In genomic region chr17:46943218-46943510, GRCh38 we compare ENCODE assay signal across 13 cellular contexts. TPM values are rescaled to one million over a fixed set of nuclear protein-coding genes. Genes with fewer than 3 reads are reported as not detected.
DNase-seq lines count a peak whose midpoint lies in the region; ATAC-seq and TF ChIP-seq lines count a peak whose summit lies in the region.
"Had no signal": no experiment of that assay in that cellular context is flagged by ENCODE, and none has a peak within 500 bp of the region (broad histone marks: within the 10 kb centered on the region; RNA-seq: fewer than 3 reads in every experiment).

No MANE protein-coding gene starts in this region.

- H2AFZ ChIP-seq in GM23338 (no peak overlapping the region), Karpas-422 (ENCODE audit: low read length) (no peak overlapping the region)
- H2AFZ ChIP-seq: parathyroid adenoma had no signal

- H3K4me1 Mint-ChIP-seq in GM23338 = peaks cover 35% of the 10 kb centered on the region
- H3K4me1 Mint-ChIP-seq in central memory CD8-positive, alpha-beta T cell = peaks cover 18% of the 10 kb centered on the region
- peaks cover 17 to 37% (median 32%) of the 10 kb centered on the region in 4 donors for H3K4me1 Mint-ChIP-seq in naive thymus-derived CD8-positive, alpha-beta T cell

- peaks cover 0 to 71% (median 50%) of the 10 kb centered on the region in 11 experiments; a peak in 17 of 22 replicates for H4K20me1 ChIP-seq in BLaER1 treated with 17β-estradiol and CSF1 and Interleukin-3, amounts not matched to agents 10 nM and 100 nM
- H4K20me1 ChIP-seq in GM23338 (replicated peaks; ENCODE audit: insufficient read depth) (0 out of 2 replicates have a peak, but pooled peaks cover 3% of the 10 kb centered on the region), Karpas-422 (ENCODE audit: insufficient read depth, low read depth, low read length) (peaks cover 9% of the 10 kb centered on the region; the same call in 1 of the 2 replicates)

- H3F3A ChIP-seq in GM23338 (replicated peaks; ENCODE audit: low read depth) = peaks cover 6% of the 10 kb centered on the region; the same call in 1 of the 2 replicates

- peak overlapping the region; percentile 37 to 67 (median 61) for H3K4me2 ChIP-seq in BLaER1 treated with 17β-estradiol and CSF1 and Interleukin-3, amounts not matched to agents 10 nM and 100 nM
- H3K4me2 ChIP-seq in GM23338 = peak overlapping the region; percentile 71
- no peak overlapping the region for H3K4me2 ChIP-seq in Karpas-422 (ENCODE audit: low read depth, low read length, poor library complexity, severe bottlenecking)

- no peak; the same call in 2 of the 3 replicates for ATAC-seq in GM23338
- ATAC-seq in central memory CD8-positive, alpha-beta T cell (replicated peaks; ENCODE audit: extremely low read depth, poor library complexity, severe bottlenecking) = no peak
- peak in 1 of 2 donors; percentile 9 for ATAC-seq in naive thymus-derived CD8-positive, alpha-beta T cell

- POLR2A ChIA-PET in naive thymus-derived CD8-positive, alpha-beta T cell (lab: Charles Lee) = no interaction called here

- DNase-seq in GM23338 (ENCODE audit: low spot score) (no peak), Karpas-422 (no peak), cerebellar nuclear complex (lab: John Stamatoyannopoulos, UW) (no peak), MG63 (no peak)
- no peak for DNase-seq in central memory CD8-positive, alpha-beta T cell (ENCODE audit: low spot score in 2 of 2)
- no peak for DNase-seq in naive thymus-derived CD8-positive, alpha-beta T cell
- DNase-seq in stimulated activated CD4-positive, alpha-beta T cell treated with anti-CD3 and anti-CD28 coated beads, Interleukin-15, amount 100 ng/mL, for 24 hours = no peak

- no peak for TF ChIP-seq CTCF in GM23338 (conservative IDR thresholded peaks at IDR 0.05; ENCODE audit: low read depth in 2 of 2)

- peak overlapping the region in 1 of 11 experiments; percentile 21; a peak in 1 of 22 replicates for H3K9ac ChIP-seq in BLaER1 treated with 17β-estradiol and CSF1 and Interleukin-3, amounts not matched to agents 10 nM and 100 nM
- H3K9ac ChIP-seq in Karpas-422 (ENCODE audit: low read length) = no peak overlapping the region
- H3K9ac ChIP-seq: parathyroid adenoma had no signal

- peaks cover 16% of the 10 kb centered on the region for H3K36me3 Mint-ChIP-seq in GM23338 (ENCODE audit: low read depth)
- H3K36me3 Mint-ChIP-seq in central memory CD8-positive, alpha-beta T cell (ENCODE audit: insufficient read depth) = peaks cover 20% of the 10 kb centered on the region
- H3K36me3 Mint-ChIP-seq in naive thymus-derived CD8-positive, alpha-beta T cell = peaks cover 0 to 21% (median 2%) of the 10 kb centered on the region in 3 donors

- no peaks in the 10 kb centered on the region for H3K27me3 ChIP-seq in BLaER1 treated with 17β-estradiol and CSF1 and Interleukin-3, amounts not matched to agents 10 nM and 100 nM
- H3K27me3 ChIP-seq in GM23338 (ENCODE audit: insufficient read depth) = no peaks in the 10 kb centered on the region
- H3K27me3 ChIP-seq in Karpas-422 (ENCODE audit: low read length) = no peaks in the 10 kb centered on the region
- H3K27me3 ChIP-seq in MG63 = no peaks in the 10 kb centered on the region

- peaks cover 15% of the 10 kb centered on the region for H3K27me3 Mint-ChIP-seq in GM23338 (ENCODE audit: insufficient read depth, low read depth, poor library complexity)
- no peaks in the 10 kb centered on the region for H3K27me3 Mint-ChIP-seq in central memory CD8-positive, alpha-beta T cell
- no peaks in the 10 kb centered on the region for H3K27me3 Mint-ChIP-seq in naive thymus-derived CD8-positive, alpha-beta T cell
- H3K27me3 Mint-ChIP-seq: activated CD4-positive, alpha-beta memory T cell treated with anti-CD3 and anti-CD28 coated beads for 36 hours had no signal

- H3K9me3 ChIP-seq in BLaER1 treated with 17β-estradiol and CSF1 and Interleukin-3, amounts not matched to agents 10 nM and 100 nM (replicated peaks in 1 of 11) = no peaks in the 10 kb centered on the region
- H3K9me3 ChIP-seq in Karpas-422 (ENCODE audit: low read length) = no peaks in the 10 kb centered on the region
- no peaks in the 10 kb centered on the region for H3K9me3 ChIP-seq in MG63

- H3K9me2 ChIP-seq in GM23338 (ENCODE audit: insufficient read depth) (no peaks in the 10 kb centered on the region), Karpas-422 (replicated peaks; ENCODE audit: insufficient read depth, low read length) (no peaks in the 10 kb centered on the region)

- no peak overlapping the region for H3K4me3 ChIP-seq in BLaER1 treated with 17β-estradiol and CSF1 and Interleukin-3, amounts not matched to agents 10 nM and 100 nM
- H3K4me3 ChIP-seq in GM23338 (peak overlapping the region; percentile 40), Karpas-422 (ENCODE audit: low read length) (no peak overlapping the region), MG63 (no peak overlapping the region)

- no peak overlapping the region for H3K27ac ChIP-seq in BLaER1 treated with 17β-estradiol and CSF1 and Interleukin-3, amounts not matched to agents 10 nM and 100 nM
- H3K27ac ChIP-seq in GM23338 (ENCODE audit: low read depth) = no peak overlapping the region
- H3K27ac ChIP-seq in Karpas-422 (ENCODE audit: low read length) = no peak overlapping the region
- H3K27ac ChIP-seq: epithelial cell of prostate, parathyroid adenoma had no signal

- peaks cover 36 to 45% (median 41%) of the 10 kb centered on the region in 10 experiments for H3K4me1 ChIP-seq in BLaER1 treated with 17β-estradiol and CSF1 and Interleukin-3, amounts not matched to agents 10 nM and 100 nM
- H3K4me1 ChIP-seq in GM23338 (ENCODE audit: insufficient read depth) (peaks cover 29% of the 10 kb centered on the region), Karpas-422 (ENCODE audit: low read length) (no peaks in the 10 kb centered on the region)

- no peaks in the 10 kb centered on the region for H3K79me2 ChIP-seq in GM23338 (replicated peaks; ENCODE audit: insufficient read depth)
- H3K79me2 ChIP-seq in Karpas-422 (ENCODE audit: low read length) = no peaks in the 10 kb centered on the region

- H3K4me3 Mint-ChIP-seq in GM23338 = no peak overlapping the region
- H3K4me3 Mint-ChIP-seq in central memory CD8-positive, alpha-beta T cell = peak overlapping the region; percentile 44
- peak overlapping the region in 7 of 10 donors; percentile 22 to 72 (median 52) for H3K4me3 Mint-ChIP-seq in naive thymus-derived CD8-positive, alpha-beta T cell
- H3K4me3 Mint-ChIP-seq: activated CD4-positive, alpha-beta memory T cell treated with anti-CD3 and anti-CD28 coated beads for 36 hours; activated T-helper 1 cell treated with anti-CD3 and anti-CD28 coated beads, Interleukin-12 subunit alpha, Interleukin-12 subunit beta, Interleukin-2, Interleukin-4 antibody, amounts not matched to agents 30 ng/mL and 10 ng/mL and 1 ng/mL, durations not matched to agents 14 hours and 24 hours and 36 hours had no signal

- no peaks in the 10 kb centered on the region for H3K9me3 Mint-ChIP-seq in GM23338
- no peaks in the 10 kb centered on the region for H3K9me3 Mint-ChIP-seq in central memory CD8-positive, alpha-beta T cell
- H3K9me3 Mint-ChIP-seq in naive thymus-derived CD8-positive, alpha-beta T cell = no peaks in the 10 kb centered on the region
- H3K9me3 Mint-ChIP-seq: activated CD4-positive, alpha-beta memory T cell treated with anti-CD3 and anti-CD28 coated beads for 36 hours; activated T-helper 1 cell treated with anti-CD3 and anti-CD28 coated beads, Interleukin-12 subunit alpha, Interleukin-12 subunit beta, Interleukin-2, Interleukin-4 antibody, amounts not matched to agents 30 ng/mL and 10 ng/mL and 1 ng/mL, durations not matched to agents 14 hours and 24 hours and 36 hours had no signal

- peaks cover 28 to 42% (median 39%) of the 10 kb centered on the region in 11 experiments for H3K36me3 ChIP-seq in BLaER1 treated with 17β-estradiol and CSF1 and Interleukin-3, amounts not matched to agents 10 nM and 100 nM
- H3K36me3 ChIP-seq in GM23338 (ENCODE audit: insufficient read depth) (0 out of 2 replicates have a peak, but pooled peaks cover 7% of the 10 kb centered on the region), Karpas-422 (ENCODE audit: insufficient read depth, low read length) (peaks cover 4% of the 10 kb centered on the region; the same call in 1 of the 2 replicates), MG63 (peaks cover 32% of the 10 kb centered on the region)

- H3K27ac Mint-ChIP-seq in GM23338 = peak overlapping the region; percentile 81
- peak overlapping the region; percentile 52 for H3K27ac Mint-ChIP-seq in central memory CD8-positive, alpha-beta T cell (ENCODE audit: low read depth)
- peak overlapping the region in 8 of 10 donors; percentile 33 to 91 (median 66) for H3K27ac Mint-ChIP-seq in naive thymus-derived CD8-positive, alpha-beta T cell
- H3K27ac Mint-ChIP-seq: activated T-helper 1 cell treated with anti-CD3 and anti-CD28 coated beads, Interleukin-12 subunit alpha, Interleukin-12 subunit beta, Interleukin-2, Interleukin-4 antibody, amounts not matched to agents 30 ng/mL and 10 ng/mL and 1 ng/mL, durations not matched to agents 14 hours and 24 hours and 36 hours had no signal

TF ChIP-seq in GM23338, 12 proteins besides CTCF, POLR2A, EP300 and RAD21:
- TF ChIP-seq NANOG (IDR thresholded peaks at IDR 0.05; ENCODE audit: borderline replicate concordance) (no peak), EZH2phosphoT487 (IDR thresholded peaks at IDR 0.05; ENCODE audit: unreplicated experiment) (no peak), POLR2AphosphoS5 (IDR thresholded peaks at IDR 0.05; ENCODE audit: low read depth) (no peak; the same call in 1 of the 2 replicates)

RNA-seq across cellular contexts. Expression of gene GOSR2, which starts 20.2 kb away (rescaled TPM):
- 32.2 and 36.2 TPM in 2 replicates for total RNA-seq in GM23338 (2014; rRNA removed; shearing (Covaris generic))
- 26.1 and 33.2 TPM in 2 replicates for polyA plus RNA-seq in GM23338 (2016; fragmentation: Nextera tagmentation; extraction: Ambion mirVana)
- 10 to 100 TPM; 87.9 to 89.0 TPM for total RNA-seq in naive thymus-derived CD8-positive, alpha-beta T cell
- 10 to 100 TPM; 36.4 to 52.0 (median 48.6) TPM for polyA plus RNA-seq in naive thymus-derived CD8-positive, alpha-beta T cell
- total RNA-seq in Karpas-422 (2014; rRNA removed; shearing (Covaris generic); ENCODE audit: low replicate concordance) = 36.8 and 59.1 TPM in 2 replicates
- 27.1 and 32.2 TPM in 2 replicates for total RNA-seq in MG63 (2014; rRNA removed; shearing (Covaris generic); ENCODE audit: low replicate concordance)

RNA-seq across cellular contexts. Expression of gene RPRML, which starts 35.9 kb away (rescaled TPM):
- 8.4 and 16.4 TPM in 2 replicates for total RNA-seq in GM23338 (2014; rRNA removed; shearing (Covaris generic))
- 2.1 and 3.4 TPM in 2 replicates for polyA plus RNA-seq in GM23338 (2016; fragmentation: Nextera tagmentation; extraction: Ambion mirVana)
- total RNA-seq in naive thymus-derived CD8-positive, alpha-beta T cell = not detected
- not detected for polyA plus RNA-seq in naive thymus-derived CD8-positive, alpha-beta T cell
- not detected in 2 replicates for total RNA-seq in Karpas-422 (2014; rRNA removed; shearing (Covaris generic); ENCODE audit: low replicate concordance)
- 0.42 and 2.2 TPM in 2 replicates for total RNA-seq in MG63 (2014; rRNA removed; shearing (Covaris generic); ENCODE audit: low replicate concordance)
- total RNA-seq: activated CD4-positive, alpha-beta memory T cell treated with anti-CD3 and anti-CD28 coated beads for 36 hours; activated T-helper 1 cell treated with anti-CD3 and anti-CD28 coated beads, Interleukin-12 subunit alpha, Interleukin-12 subunit beta, Interleukin-2, Interleukin-4 antibody, amounts not matched to agents 30 ng/mL and 10 ng/mL and 1 ng/mL, durations not matched to agents 14 hours and 24 hours and 36 hours; mucosa of gallbladder had no signal
